ENCODE assay signal across 6 cellular contexts in the genomic region with DNA sequence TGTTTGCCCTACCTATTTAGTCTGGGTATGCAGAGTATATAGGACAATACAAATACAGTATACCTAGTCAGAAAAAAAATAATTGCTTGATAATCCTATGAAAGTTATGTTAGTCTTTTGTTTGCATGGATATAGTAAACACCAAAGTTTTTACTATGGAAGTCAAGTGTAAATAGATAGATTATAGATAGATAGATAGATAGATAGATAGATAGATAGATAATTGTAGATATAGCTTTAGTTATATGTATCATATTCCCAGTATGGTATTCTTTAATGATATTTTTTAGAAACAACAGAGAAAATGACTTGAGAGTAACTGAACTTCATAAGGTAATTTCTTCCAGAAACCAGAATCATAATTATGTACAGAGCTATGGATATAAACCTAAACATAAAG.
"Had no signal": no experiment of that assay in that cellular context is flagged by ENCODE, and none has a peak within 500 bp of the region (broad histone marks: within the 10 kb centered on the region; RNA-seq: fewer than 3 reads in every experiment).

No MANE protein-coding gene starts in this region.

- H3K4me3 Mint-ChIP-seq: GM23338, H9 had no signal

- ATAC-seq: GM23338 had no signal

- H3K27ac Mint-ChIP-seq: GM23338, H9 had no signal

- H3K9me3 Mint-ChIP-seq: GM23338, H9 had no signal

- FAIRE-seq: H1, HTR-8/SVneo had no signal

- H3K4me1 Mint-ChIP-seq: GM23338, H9 had no signal

- DNase-seq: H9, HCEC 1CT, KBM-7 had no signal
